Comparison of ENCODE assay signal across 12 cellular contexts in the genomic region with DNA sequence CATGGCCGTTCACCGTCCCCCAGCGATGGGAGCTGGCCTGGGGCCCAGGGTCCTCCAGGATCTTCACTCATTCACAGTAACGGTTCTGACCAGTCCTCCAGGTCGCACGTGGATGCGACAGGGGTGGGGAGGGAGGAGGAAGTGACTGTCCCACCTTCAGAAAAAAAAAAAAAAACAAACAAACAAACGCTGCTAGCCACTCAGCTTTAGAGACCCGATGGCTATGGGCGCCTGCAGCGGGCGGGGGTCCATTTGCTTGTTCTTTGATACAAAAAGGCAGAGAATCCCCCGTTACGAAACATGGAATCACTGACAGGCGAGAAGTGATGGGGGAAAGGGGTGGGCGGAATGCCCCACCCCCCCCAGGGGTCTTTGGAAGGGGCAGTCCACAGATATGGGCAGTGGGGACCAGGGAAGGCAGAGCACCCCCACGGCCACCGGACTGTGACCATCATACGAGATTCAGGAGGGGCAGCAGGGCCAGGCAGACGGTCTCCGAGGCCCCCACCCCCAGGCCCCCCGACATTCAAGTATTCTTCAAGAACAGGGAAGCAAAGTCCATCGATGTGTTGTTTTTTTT. TPM values are rescaled to one million over a fixed set of nuclear protein-coding genes. Genes with fewer than 3 reads are reported as not detected.
A peak's percentile ranks its signal among the peaks of the same experiment; 100 is the strongest.
DNase-seq lines count a peak whose midpoint lies in the region; ATAC-seq and TF ChIP-seq lines count a peak whose summit lies in the region.
"Had no signal": no experiment of that assay in that cellular context is flagged by ENCODE, and none has a peak within 500 bp of the region (broad histone marks: within the 10 kb centered on the region; RNA-seq: fewer than 3 reads in every experiment).

No MANE protein-coding gene starts in this region.

- BruUV-seq in mammary epithelial cell (replicated peaks; lab: Mats Ljungman, UMichigan): TSS peak; percentile 63

- intact Hi-C loops in CD8-positive, alpha-beta T cell (cut with DNase I, micrococcal nuclease): no loop called here
- intact Hi-C loops in mammary epithelial cell (cut with micrococcal nuclease) (no loop called here), sciatic nerve (cut with DNase I) (no loop called here)

- H3K4me2 ChIP-seq in mammary epithelial cell (ENCODE audit: insufficient read depth, low read depth, low read length): no peak overlapping the region

- no peak overlapping the region for H2AFZ ChIP-seq in mammary epithelial cell (ENCODE audit: low read depth, low read length)

- no peaks in the 10 kb centered on the region for H3K27me3 Mint-ChIP-seq in CD8-positive, alpha-beta T cell (ENCODE audit: low read depth)
- no peaks in the 10 kb centered on the region for H3K27me3 Mint-ChIP-seq in activated CD8-positive, alpha-beta T cell treated with anti-CD3 and anti-CD28 coated beads, Interleukin-2, amount 10 ng/mL, durations not matched to agents 7 days and 5 days (ENCODE audit: low read depth)

- in situ Hi-C loops in mammary epithelial cell (cut with MboI; ENCODE audit: low sequenced_read_pairs in 2 of 2): no loop called here

- H3K9me3 ChIP-seq in CD8-positive, alpha-beta T cell (ENCODE audit: low read length): no peaks in the 10 kb centered on the region
- H3K9me3 ChIP-seq in HEK293 (ENCODE audit: control insufficient read depth, insufficient read depth, low read depth, low read length) (no peaks in the 10 kb centered on the region), mammary epithelial cell (replicated peaks; ENCODE audit: insufficient read depth, low read length) (peaks cover 13% of the 10 kb centered on the region)

- H3K4me1 ChIP-seq in CD8-positive, alpha-beta T cell (ENCODE audit: insufficient read depth, low read length): peaks cover 46% of the 10 kb centered on the region
- H3K4me1 ChIP-seq in HEK293 (ENCODE audit: control insufficient read depth, insufficient read depth, low read length): peaks cover 13% of the 10 kb centered on the region
- H3K4me1 ChIP-seq in mammary epithelial cell (ENCODE audit: insufficient read depth, low read length): peaks cover 19% of the 10 kb centered on the region

- H3K36me3 Mint-ChIP-seq in CD8-positive, alpha-beta T cell: peaks cover 19% of the 10 kb centered on the region
- H3K36me3 Mint-ChIP-seq in activated CD8-positive, alpha-beta T cell treated with anti-CD3 and anti-CD28 coated beads, Interleukin-2, amount 10 ng/mL, durations not matched to agents 7 days and 5 days (ENCODE audit: low read depth): peaks cover 25% of the 10 kb centered on the region

- no peaks in the 10 kb centered on the region for H3K9me3 Mint-ChIP-seq in CD8-positive, alpha-beta T cell
- H3K9me3 Mint-ChIP-seq in activated CD8-positive, alpha-beta T cell treated with anti-CD3 and anti-CD28 coated beads, Interleukin-2, amount 10 ng/mL, durations not matched to agents 7 days and 5 days (ENCODE audit: insufficient read depth): no peaks in the 10 kb centered on the region

- CTCF ChIA-PET in CD8-positive, alpha-beta T cell (lab: Charles Lee): interaction anchor here (0.8 to 3.2 kb wide), 2 partner anchors 32 to 108 kb away, joined by 3 to 10 read pairs; no protein-coding TSS in a partner anchor
- CTCF ChIA-PET in HEK293 (lab: Yijun Ruan, JAX): interaction anchor here (0.5 to 0.7 kb wide), 5 partner anchors 10 to 699 kb away, joined by 3 to 5 read pairs (median 3); no protein-coding TSS in a partner anchor
- CTCF ChIA-PET in mammary epithelial cell (lab: Charles Lee; ENCODE audit: low non-redundant PET): no interaction called here
- CTCF ChIA-PET in activated CD8-positive, alpha-beta T cell treated with anti-CD3 and anti-CD28 coated beads, Interleukin-2, amount 10 ng/mL, durations not matched to agents 7 days and 5 days (lab: Charles Lee): interaction anchor here (0.7 kb wide), 1 partner anchor 72 kb away, joined by 3 read pairs; no protein-coding TSS in a partner anchor

- no peak for TF ChIP-seq CTCF in CD8-positive, alpha-beta T cell (IDR thresholded peaks at IDR 0.05)
- TF ChIP-seq CTCF in HEK293 (tag by site-specific recombination; IDR thresholded peaks at IDR 0.05) (no peak), mammary epithelial cell (conservative IDR thresholded peaks at IDR 0.05 in 1 of 2, IDR thresholded peaks at IDR 0.05 in 1 of 2; ENCODE audit: extremely low read depth in 1 of 2, insufficient read depth in 1 of 2, low read depth in 1 of 2, low read length in 2 of 2) (no peak)

- peaks cover 8% of the 10 kb centered on the region for H3K79me2 ChIP-seq in mammary epithelial cell (ENCODE audit: insufficient read depth, low read length)

- WGBS in mammary epithelial cell (ENCODE audit: low coverage, missing lambda C conversion rate): 88% methylated on average over 16 of the region's 23 CpGs

- H3K27me3 ChIP-seq in CD8-positive, alpha-beta T cell (ENCODE audit: insufficient read depth, low read length): no peaks in the 10 kb centered on the region
- no peaks in the 10 kb centered on the region for H3K27me3 ChIP-seq in mammary epithelial cell (ENCODE audit: insufficient read depth, low read length)

- peaks cover 2% of the 10 kb centered on the region for H4K20me1 ChIP-seq in mammary epithelial cell (ENCODE audit: insufficient read depth, low read length)

- H3K4me3 ChIP-seq in CD8-positive, alpha-beta T cell (ENCODE audit: low read depth, low read length): no peak overlapping the region
- H3K4me3 ChIP-seq in HEK293 (ENCODE audit: low read depth, low read length) (no peak overlapping the region), mammary epithelial cell (replicated peaks in 1 of 3; ENCODE audit: insufficient read depth in 1 of 3, low read depth in 2 of 3, low read length in 3 of 3) (no peak overlapping the region)

- no peak for ATAC-seq in CD8-positive, alpha-beta T cell
- ATAC-seq in sciatic nerve: no peak
- ATAC-seq in activated CD8-positive, alpha-beta T cell treated with anti-CD3 and anti-CD28 coated beads, Interleukin-2, amount 10 ng/mL, durations not matched to agents 7 days and 5 days: no peak
- no peak for ATAC-seq in HG03439 (IDR thresholded peaks at IDR 0.05; ENCODE audit: unreplicated experiment)

- no peak for DNase-seq in CD8-positive, alpha-beta T cell
- DNase-seq in mammary epithelial cell (no peak), sciatic nerve (ENCODE audit: low spot score) (peak; percentile 62), islet precursor cell (no peak), LoVo (ENCODE audit: low spot score) (no peak)
- DNase-seq in activated CD8-positive, alpha-beta T cell treated with anti-CD3 and anti-CD28 coated beads, Interleukin-2, amount 10 ng/mL, durations not matched to agents 7 days and 5 days: no peak
- DNase-seq: activated effector memory CD4-positive, alpha-beta T cell treated with anti-CD3 and anti-CD28 coated beads, Interleukin-2, amount 50 U/mL, for 16 hours; NCI-H1694; NCI-H510A; OCI-M1 had no signal

- POLR2A ChIA-PET in CD8-positive, alpha-beta T cell (lab: Charles Lee): no interaction called here
- POLR2A ChIA-PET in HEK293 (lab: Yijun Ruan, JAX): interaction anchor here (0.5 to 3.2 kb wide), 4 partner anchors 11 to 114 kb away, joined by 3 to 17 read pairs (median 4); no protein-coding TSS in a partner anchor
- POLR2A ChIA-PET in activated CD8-positive, alpha-beta T cell treated with anti-CD3 and anti-CD28 coated beads, Interleukin-2, amount 10 ng/mL, durations not matched to agents 7 days and 5 days (lab: Charles Lee): interaction anchor here (1.0 kb wide), 1 partner anchor 46 kb away, joined by 3 read pairs; no protein-coding TSS in a partner anchor

- H3K36me3 ChIP-seq in CD8-positive, alpha-beta T cell (ENCODE audit: insufficient read depth, low read length): peaks cover 25% of the 10 kb centered on the region
- H3K36me3 ChIP-seq in HEK293 (ENCODE audit: control insufficient read depth in 2 of 2, insufficient read depth in 1 of 2, low read length in 2 of 2): peaks cover 0 to 42% of the 10 kb centered on the region in 2 experiments; a peak in 2 of 3 replicates
- peaks cover 17% of the 10 kb centered on the region for H3K36me3 ChIP-seq in mammary epithelial cell (ENCODE audit: insufficient read depth, low read length)

- dilution Hi-C loops in mammary epithelial cell (cut with HindIII; ENCODE audit: low sequenced_read_pairs): no loop called here

- peak overlapping the region; percentile 27 for H3K27ac Mint-ChIP-seq in CD8-positive, alpha-beta T cell
- H3K27ac Mint-ChIP-seq in activated CD8-positive, alpha-beta T cell treated with anti-CD3 and anti-CD28 coated beads, Interleukin-2, amount 10 ng/mL, durations not matched to agents 7 days and 5 days: no peak overlapping the region

- peaks cover 23% of the 10 kb centered on the region for H3K4me1 Mint-ChIP-seq in CD8-positive, alpha-beta T cell (ENCODE audit: low read depth)
- peaks cover 31% of the 10 kb centered on the region for H3K4me1 Mint-ChIP-seq in activated CD8-positive, alpha-beta T cell treated with anti-CD3 and anti-CD28 coated beads, Interleukin-2, amount 10 ng/mL, durations not matched to agents 7 days and 5 days (ENCODE audit: low read depth)

- H3K4me3 Mint-ChIP-seq in CD8-positive, alpha-beta T cell: no peak overlapping the region
- H3K4me3 Mint-ChIP-seq in activated CD8-positive, alpha-beta T cell treated with anti-CD3 and anti-CD28 coated beads, Interleukin-2, amount 10 ng/mL, durations not matched to agents 7 days and 5 days: no peak overlapping the region

- no peak overlapping the region for H3K9ac ChIP-seq in mammary epithelial cell (ENCODE audit: insufficient read depth, low read length)

- no peak overlapping the region for H3K27ac ChIP-seq in CD8-positive, alpha-beta T cell (ENCODE audit: low read depth, low read length)
- H3K27ac ChIP-seq in HEK293 (ENCODE audit: extremely low read depth, low read depth, low read length) (no peak overlapping the region), mammary epithelial cell (ENCODE audit: insufficient read depth, low read depth, low read length) (no peak overlapping the region)

RNA-seq across cellular contexts. Expression of a gene that starts 13.3 kb away (rescaled TPM):
- total RNA-seq in CD8-positive, alpha-beta T cell: 100 to 1,000 TPM; 453 to 455 TPM
- 100 to 1,000 TPM in 1 of 2 donors, 10 to 100 TPM in 1; 91.7 to 248 TPM for total RNA-seq in mammary epithelial cell
- polyA plus RNA-seq in mammary epithelial cell: 152 TPM
- 244 TPM for polyA minus RNA-seq in mammary epithelial cell
- 140 TPM for total RNA-seq in sciatic nerve
- 100 to 1,000 TPM; 332 to 348 TPM for total RNA-seq in activated CD8-positive, alpha-beta T cell treated with anti-CD3 and anti-CD28 coated beads, Interleukin-2, amount 10 ng/mL, durations not matched to agents 7 days and 5 days

RNA-seq across cellular contexts. Expression of a gene that starts 22.3 kb away (rescaled TPM):
- 10 to 100 TPM; 34.5 to 35.5 TPM for total RNA-seq in CD8-positive, alpha-beta T cell
- total RNA-seq in mammary epithelial cell (10 to 100 TPM; 39.5 to 62.8 TPM), sciatic nerve (65.7 TPM)
- 25.9 TPM for polyA plus RNA-seq in mammary epithelial cell
- 39.2 TPM for polyA minus RNA-seq in mammary epithelial cell
- 10 to 100 TPM; 48.2 to 53.4 TPM for total RNA-seq in activated CD8-positive, alpha-beta T cell treated with anti-CD3 and anti-CD28 coated beads, Interleukin-2, amount 10 ng/mL, durations not matched to agents 7 days and 5 days

RNA-seq across cellular contexts. Expression of a gene that starts 58.4 kb away (rescaled TPM):
- total RNA-seq in CD8-positive, alpha-beta T cell: 10 to 100 TPM; 76.7 to 80.0 TPM
- total RNA-seq in mammary epithelial cell: 10 to 100 TPM; 22.0 to 91.4 TPM
- 84.2 TPM for polyA plus RNA-seq in mammary epithelial cell
- 147 TPM for polyA minus RNA-seq in mammary epithelial cell
- total RNA-seq in sciatic nerve: 54.0 TPM
- total RNA-seq in activated CD8-positive, alpha-beta T cell treated with anti-CD3 and anti-CD28 coated beads, Interleukin-2, amount 10 ng/mL, durations not matched to agents 7 days and 5 days: 100 to 1,000 TPM; 235 to 240 TPM

RNA-seq across cellular contexts. Expression of a gene that starts 58.9 kb away (rescaled TPM):
- total RNA-seq in CD8-positive, alpha-beta T cell: 10 to 100 TPM; 11.9 to 15.3 TPM
- total RNA-seq in mammary epithelial cell (10 to 100 TPM in 1 of 2 donors, 1 to 10 TPM in 1; 1.2 to 11.2 TPM), sciatic nerve (37.8 TPM)
- polyA plus RNA-seq in mammary epithelial cell: 12.6 TPM
- polyA minus RNA-seq in mammary epithelial cell: 8.8 TPM
- 1 to 10 TPM; 8.7 to 9.5 TPM for total RNA-seq in activated CD8-positive, alpha-beta T cell treated with anti-CD3 and anti-CD28 coated beads, Interleukin-2, amount 10 ng/mL, durations not matched to agents 7 days and 5 days
